Comparison of ENCODE assay signal across 16 cellular contexts in the genomic region with DNA sequence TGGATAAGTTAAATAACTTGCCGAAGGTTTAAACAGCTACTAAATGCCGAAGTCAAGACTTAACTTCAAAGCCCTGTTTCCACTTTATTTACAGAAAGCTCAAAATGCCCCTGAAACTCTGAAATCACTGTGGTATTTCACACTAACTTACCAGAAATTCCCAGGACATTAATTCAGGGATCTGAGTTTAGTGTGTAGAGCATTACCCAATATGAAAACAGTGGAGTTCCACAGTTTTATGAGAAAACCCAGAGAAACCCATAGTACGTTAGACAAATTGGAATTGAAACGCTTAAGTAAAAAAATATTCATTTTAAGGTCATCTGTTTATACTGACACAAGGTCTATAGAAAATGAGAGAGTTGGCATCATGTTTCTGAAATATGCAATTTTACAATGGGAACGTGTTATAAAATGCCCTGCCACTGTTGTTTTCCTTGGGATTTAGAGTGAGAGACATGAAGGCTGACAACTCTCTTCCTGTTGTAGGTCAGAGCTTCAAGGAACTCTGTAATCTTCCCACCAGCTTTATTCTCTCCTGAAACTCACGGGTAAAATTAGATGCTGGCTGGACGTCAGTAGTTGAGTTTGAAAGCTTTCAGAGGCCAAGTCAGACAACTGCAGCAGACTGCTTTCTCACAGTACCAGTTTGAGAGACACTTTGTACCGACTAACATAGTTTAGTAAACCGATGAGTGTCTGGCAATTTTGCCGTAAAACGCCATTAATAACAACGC.
DNase-seq lines count a peak whose midpoint lies in the region; ATAC-seq, FAIRE-seq and TF ChIP-seq lines count a peak whose summit lies in the region.
"Had no signal": no experiment of that assay in that cellular context is flagged by ENCODE, and none has a peak within 500 bp of the region (broad histone marks: within the 10 kb centered on the region; RNA-seq: fewer than 3 reads in every experiment).

No MANE protein-coding gene starts in this region.

- no peak overlapping the region for H3K4me3 ChIP-seq in liver (ENCODE audit: low read depth in 1 of 3, low read length in 3 of 3)
- H3K4me3 ChIP-seq in HepG2 (replicated peaks in 1 of 3; ENCODE audit: insufficient read depth in 1 of 3, low read depth in 2 of 3, low read length in 3 of 3): no peak overlapping the region
- H3K4me3 ChIP-seq in heart left ventricle: no peak overlapping the region
- H3K4me3 ChIP-seq in parathyroid adenoma (ENCODE audit: low read depth, low read length): no peak overlapping the region
- H3K4me3 ChIP-seq: colonic mucosa, lung had no signal

- TF ChIP-seq RAD21 in liver (IDR thresholded peaks at IDR 0.05) (no peak), HepG2 (CRISPR knock-in tag; IDR thresholded peaks at IDR 0.05) (no peak)

- intact Hi-C loops in HepG2 (cut with micrococcal nuclease; ENCODE audit: unreplicated experiment): no loop called here
- intact Hi-C loops in heart left ventricle (cut with DNase I): loop anchor here in 1 of 10 donors (10.0 kb wide), 1 partner anchor 255 kb away; no protein-coding TSS in a partner anchor

- TF ChIP-seq CTCF in liver (IDR thresholded peaks at IDR 0.05; ENCODE audit: low read depth, low read length, missing input control) (no peak), HepG2 (CRISPR knock-in tag; IDR thresholded peaks at IDR 0.05) (no peak), heart left ventricle (IDR thresholded peaks at IDR 0.05) (no peak), parathyroid adenoma (IDR thresholded peaks at IDR 0.05) (no peak)

- DNase-seq in HepG2 (ENCODE audit: low spot score): no peak
- peak in 4 of 5 donors; percentile 31 to 46 (median 35) for DNase-seq in heart left ventricle
- no peak for DNase-seq in CD1c-positive myeloid dendritic cell (ENCODE audit: extremely low spot score)
- DNase-seq in H4 (ENCODE audit: low spot score): no peak
- DNase-seq: activated CD4-positive, alpha-beta T cell treated with anti-CD3 and anti-CD28 coated beads for 36 hours; colonic mucosa; NCI-H187; T-helper 1 cell had no signal

- no peaks in the 10 kb centered on the region for H3K36me3 ChIP-seq in liver (ENCODE audit: control insufficient read depth in 4 of 4, insufficient read depth in 3 of 4, low read depth in 1 of 4, low read length in 3 of 4)
- no peaks in the 10 kb centered on the region for H3K36me3 ChIP-seq in HepG2 (replicated peaks in 1 of 2; ENCODE audit: control insufficient read depth in 1 of 2, insufficient read depth in 2 of 2, low read length in 2 of 2)
- H3K36me3 ChIP-seq in heart left ventricle: no peaks in the 10 kb centered on the region
- H3K36me3 ChIP-seq in parathyroid adenoma (ENCODE audit: control insufficient read depth, insufficient read depth, low read length): no peaks in the 10 kb centered on the region
- H3K36me3 ChIP-seq: colonic mucosa had no signal

- POLR2A ChIA-PET in HepG2 (lab: Yijun Ruan, JAX): no interaction called here

- H3K79me2 ChIP-seq in HepG2 (ENCODE audit: insufficient read depth, low read length) (no peaks in the 10 kb centered on the region), parathyroid adenoma (no peaks in the 10 kb centered on the region)

- H3K27me3 ChIP-seq in liver (ENCODE audit: control insufficient read depth in 4 of 4, insufficient read depth in 4 of 4, low read length in 3 of 4): no peaks in the 10 kb centered on the region
- H3K27me3 ChIP-seq in HepG2 (ENCODE audit: control insufficient read depth in 1 of 2, insufficient read depth in 2 of 2, low read length in 2 of 2): no peaks in the 10 kb centered on the region
- H3K27me3 ChIP-seq in heart left ventricle: no peaks in the 10 kb centered on the region
- no peaks in the 10 kb centered on the region for H3K27me3 ChIP-seq in parathyroid adenoma (ENCODE audit: control insufficient read depth, insufficient read depth, low read length)
- H3K27me3 ChIP-seq: colonic mucosa had no signal

- ATAC-seq in HepG2: no peak
- ATAC-seq in heart left ventricle: peak; percentile 89 to 95 (median 94)
- ATAC-seq in GM18502 (IDR thresholded peaks at IDR 0.05; ENCODE audit: poor library complexity, unreplicated experiment): no peak
- ATAC-seq in HG02973 (IDR thresholded peaks at IDR 0.05; ENCODE audit: unreplicated experiment): no peak
- ATAC-seq: activated CD4-positive, alpha-beta T cell treated with anti-CD3 and anti-CD28 coated beads for 36 hours; activated T-helper 17 cell treated with anti-CD3 and anti-CD28 coated beads, Interleukin-2, amount 50 U/mL, for 72 hours had no signal

- H4K20me1 ChIP-seq in HepG2 (ENCODE audit: insufficient read depth, low read length): no peaks in the 10 kb centered on the region

- FAIRE-seq in HepG2 (lab: Jason Lieb, UNC): no peak
- FAIRE-seq: frontal cortex, GM12892 had no signal

- H3K27ac ChIP-seq in liver (ENCODE audit: low read depth in 1 of 2, low read length in 2 of 2) (no peak overlapping the region), HepG2 (ENCODE audit: extremely low read length, insufficient read depth, low read length) (no peak overlapping the region), heart left ventricle (peak overlapping the region; percentile 30 to 83 (median 62)), parathyroid adenoma (peak overlapping the region; percentile 2)
- H3K27ac ChIP-seq: colonic mucosa had no signal

- H2AFZ ChIP-seq in HepG2 (ENCODE audit: low read length): no peak overlapping the region
- H2AFZ ChIP-seq in parathyroid adenoma: no peak overlapping the region

- H3K9me3 ChIP-seq in liver (ENCODE audit: control insufficient read depth in 4 of 4, low read length in 3 of 4) (no peaks in the 10 kb centered on the region), HepG2 (ENCODE audit: low read length) (no peaks in the 10 kb centered on the region), heart left ventricle (no peaks in the 10 kb centered on the region), parathyroid adenoma (ENCODE audit: control insufficient read depth, low read length) (no peaks in the 10 kb centered on the region)
- H3K9me3 ChIP-seq: colonic mucosa had no signal

- no peak for TF ChIP-seq POLR2A in HepG2 (IDR thresholded peaks at IDR 0.05; ENCODE audit: insufficient read depth in 1 of 2, low read depth in 2 of 2, low read length in 2 of 2)
- no peak for TF ChIP-seq POLR2A in heart left ventricle (IDR thresholded peaks at IDR 0.05)

- CTCF ChIA-PET in HepG2 (lab: Yijun Ruan, JAX; ENCODE audit: low intra/inter-chr PET ratio, low total read pairs): no interaction called here

- in situ Hi-C loops in HepG2 (cut with HindIII; ENCODE audit: extremely low pct_ligation_motif_present, low pct_unique_long_range_greater_than_20kb): no loop called here

- TF ChIP-seq EP300 in HepG2 (IDR thresholded peaks at IDR 0.05; ENCODE audit: low read depth in 2 of 2, low read length in 2 of 2) (no peak), HepG2 (CRISPR knock-in tag; IDR thresholded peaks at IDR 0.05; ENCODE audit: borderline replicate concordance) (no peak)

- no peak overlapping the region for H3K9ac ChIP-seq in liver (ENCODE audit: low read depth in 1 of 2, low read length in 2 of 2)
- no peak overlapping the region for H3K9ac ChIP-seq in HepG2 (ENCODE audit: insufficient read depth, low read depth, low read length)
- H3K9ac ChIP-seq in parathyroid adenoma: no peak overlapping the region

- H3K4me2 ChIP-seq in HepG2 (ENCODE audit: low read depth, low read length): no peak overlapping the region
- no peak overlapping the region for H3K4me2 ChIP-seq in parathyroid adenoma (ENCODE audit: low read length)

- no TSS peak for BruUV-seq in HepG2 (replicated peaks; lab: Mats Ljungman, UMichigan)

- 84% methylated on average over 12 of the region's 12 CpGs for WGBS in liver
- whole genome bisulfite sequencing in HepG2 (ENCODE audit: low lambda C conversion rate): 63% methylated on average over 12 of the region's 12 CpGs
- WGBS in heart left ventricle, 4 donors: 41 to 52% (median 50%) methylated on average over 12 of the region's 12 CpGs

- H3K4me1 ChIP-seq in liver (ENCODE audit: control insufficient read depth in 4 of 4, insufficient read depth in 4 of 4, low read length in 3 of 4): no peaks in the 10 kb centered on the region
- H3K4me1 ChIP-seq in HepG2 (ENCODE audit: insufficient read depth, low read length): no peaks in the 10 kb centered on the region; the same call in 1 of the 2 replicates
- H3K4me1 ChIP-seq in heart left ventricle: peaks cover 0 to 30% (median 16%) of the 10 kb centered on the region in 12 donors
- no peaks in the 10 kb centered on the region for H3K4me1 ChIP-seq in parathyroid adenoma
- H3K4me1 ChIP-seq: colonic mucosa had no signal

TF ChIP-seq in liver, 16 proteins besides CTCF, POLR2A, EP300 and RAD21:
- TF ChIP-seq NR2F2 (IDR thresholded peaks at IDR 0.05) (peak; percentile 56), SP1 (IDR thresholded peaks at IDR 0.05) (peak; percentile 20), FOXA1 (IDR thresholded peaks at IDR 0.05) (no peak)

TF ChIP-seq in HepG2, 621 proteins besides CTCF, POLR2A, EP300 and RAD21 (continues in another document):
- TF ChIP-seq, protein P1, sequence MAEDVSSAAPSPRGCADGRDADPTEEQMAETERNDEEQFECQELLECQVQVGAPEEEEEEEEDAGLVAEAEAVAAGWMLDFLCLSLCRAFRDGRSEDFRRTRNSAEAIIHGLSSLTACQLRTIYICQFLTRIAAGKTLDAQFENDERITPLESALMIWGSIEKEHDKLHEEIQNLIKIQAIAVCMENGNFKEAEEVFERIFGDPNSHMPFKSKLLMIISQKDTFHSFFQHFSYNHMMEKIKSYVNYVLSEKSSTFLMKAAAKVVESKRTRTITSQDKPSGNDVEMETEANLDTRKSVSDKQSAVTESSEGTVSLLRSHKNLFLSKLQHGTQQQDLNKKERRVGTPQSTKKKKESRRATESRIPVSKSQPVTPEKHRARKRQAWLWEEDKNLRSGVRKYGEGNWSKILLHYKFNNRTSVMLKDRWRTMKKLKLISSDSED (CRISPR knock-in tag; IDR thresholded peaks at IDR 0.05): no peak
- TF ChIP-seq, protein P2, sequence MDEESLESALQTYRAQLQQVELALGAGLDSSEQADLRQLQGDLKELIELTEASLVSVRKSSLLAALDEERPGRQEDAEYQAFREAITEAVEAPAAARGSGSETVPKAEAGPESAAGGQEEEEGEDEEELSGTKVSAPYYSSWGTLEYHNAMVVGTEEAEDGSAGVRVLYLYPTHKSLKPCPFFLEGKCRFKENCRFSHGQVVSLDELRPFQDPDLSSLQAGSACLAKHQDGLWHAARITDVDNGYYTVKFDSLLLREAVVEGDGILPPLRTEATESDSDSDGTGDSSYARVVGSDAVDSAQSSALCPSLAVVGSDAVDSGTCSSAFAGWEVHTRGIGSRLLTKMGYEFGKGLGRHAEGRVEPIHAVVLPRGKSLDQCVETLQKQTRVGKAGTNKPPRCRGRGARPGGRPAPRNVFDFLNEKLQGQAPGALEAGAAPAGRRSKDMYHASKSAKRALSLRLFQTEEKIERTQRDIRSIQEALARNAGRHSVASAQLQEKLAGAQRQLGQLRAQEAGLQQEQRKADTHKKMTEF (CRISPR knock-in tag; IDR thresholded peaks at IDR 0.05): no peak
- TF ChIP-seq RFX1 (IDR thresholded peaks at IDR 0.05): no peak
- TF ChIP-seq HOXA5 (CRISPR knock-in tag; IDR thresholded peaks at IDR 0.05): no peak
- TF ChIP-seq ZNF484 (CRISPR knock-in tag; IDR thresholded peaks at IDR 0.05; ENCODE audit: borderline replicate concordance, low read depth): no peak
- no peak for TF ChIP-seq ELF4 (CRISPR knock-in tag; IDR thresholded peaks at IDR 0.05; ENCODE audit: borderline replicate concordance)

Comparison
In these comparisons a context has a peak if more than half of its experiments do, and no peak if none do; other contexts are left out.
1. H3K27ac ChIP-seq: peak in heart left ventricle (12 of 12) and parathyroid adenoma (single experiment); none in liver (0 of 2) and HepG2 (single experiment).
2. ATAC-seq: peak in heart left ventricle (4 of 4); none in HepG2 (single experiment), GM18502 (single experiment) and HG02973 (single experiment).
3. DNase-seq: peak in heart left ventricle (4 of 5); none in HepG2 (single experiment), CD1c-positive myeloid dendritic cell (single experiment) and H4 (single experiment).